35 cellular contexts compared by ENCODE assay signal in the genomic region with DNA sequence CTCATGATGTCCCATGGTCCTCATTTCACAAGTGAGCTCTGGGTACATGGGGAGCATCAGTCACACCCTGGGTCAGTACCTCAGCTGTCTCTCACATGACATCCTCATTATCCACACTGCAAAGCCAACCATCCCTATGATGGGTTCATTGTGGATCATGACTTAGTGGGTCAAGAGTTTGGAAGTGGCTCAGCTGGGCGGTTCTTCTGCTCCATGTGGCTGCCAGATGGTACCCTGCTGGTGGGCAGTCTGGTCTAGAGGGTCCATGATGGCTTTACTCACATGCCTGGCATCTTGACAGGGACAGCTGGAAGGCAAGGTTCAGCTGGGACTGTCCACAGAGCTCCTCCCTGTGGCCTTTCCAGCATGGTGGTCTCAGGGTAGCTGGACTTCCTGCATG. TPM values are rescaled to one million over a fixed set of nuclear protein-coding genes. Genes with fewer than 3 reads are reported as not detected.
"Had no signal": no experiment of that assay in that cellular context is flagged by ENCODE, and none has a peak within 500 bp of the region (broad histone marks: within the 10 kb centered on the region; RNA-seq: fewer than 3 reads in every experiment).

No MANE protein-coding gene starts in this region.

- H3K27ac Mint-ChIP-seq: activated CD4-positive, alpha-beta memory T cell treated with anti-CD3 and anti-CD28 coated beads for 36 hours; activated CD4-positive, alpha-beta T cell treated with anti-CD3 and anti-CD28 coated beads for 36 hours; activated naive CD4-positive, alpha-beta T cell treated with anti-CD3 and anti-CD28 coated beads for 36 hours; activated naive CD4-positive, alpha-beta T cell treated with anti-CD3 and anti-CD28 coated beads, Interleukin-2, amount 50 U/mL, for 72 hours; activated T-helper 1 cell treated with anti-CD3 and anti-CD28 coated beads, Interleukin-12 subunit alpha, Interleukin-12 subunit beta, Interleukin-2, Interleukin-4 antibody, amounts not matched to agents 30 ng/mL and 10 ng/mL and 1 ng/mL, durations not matched to agents 14 hours and 24 hours and 36 hours; WTC11 had no signal

- H3K4me1 ChIP-seq: adrenal gland, breast epithelium had no signal

- ATAC-seq: activated CD4-positive, alpha-beta T cell treated with anti-CD3 and anti-CD28 coated beads for 36 hours; activated CD4-positive, CD25-positive, alpha-beta regulatory T cell treated with anti-CD3 and anti-CD28 coated beads, Interleukin-2, amount 50 U/mL, for 24 hours; activated naive CD4-positive, alpha-beta T cell treated with anti-CD3 and anti-CD28 coated beads, Interleukin-2, amount 50 U/mL, for 72 hours; activated T-cell treated with anti-CD3 and anti-CD28 coated beads, Interleukin-2, amount 50 U/mL, for 4 hours; body of pancreas; PC-3; WTC11 had no signal

- H3K27me3 ChIP-seq: Peyer's patch had no signal

- H3K9me3 ChIP-seq: Peyer's patch had no signal

- H3K4me3 ChIP-seq: adrenal gland, body of pancreas, breast epithelium, Peyer's patch had no signal

- DNase-seq: activated CD4-positive, alpha-beta memory T cell treated with anti-CD3 and anti-CD28 coated beads for 36 hours; activated CD4-positive, alpha-beta T cell treated with anti-CD3 and anti-CD28 coated beads for 36 hours; activated CD4-positive, alpha-beta T cell treated with anti-CD3 and anti-CD28 coated beads, Interleukin-2, amount 50 U/mL, for 1 hour; activated CD8-positive, alpha-beta memory T cell treated with anti-CD3 and anti-CD28 coated beads, Interleukin-2, amount 50 U/mL, for 4 hours; activated gamma-delta T cell treated with Interleukin-2 at 50 U/mL for 16 hours; activated naive CD4-positive, alpha-beta T cell treated with anti-CD3 and anti-CD28 coated beads for 36 hours; activated T-cell treated with anti-CD3 and anti-CD28 coated beads for 4 hours; activated T-cell treated with anti-CD3 and anti-CD28 coated beads, Interleukin-2, amount 50 U/mL, for 4 hours; adrenal gland; body of pancreas; caudate nucleus; cerebellar nuclear complex; Karpas-422; NCI-H1105; NCI-H1436; NCI-H1694; NCI-H2029; NCI-H2171; NCI-H510A; NCI-H526; NCI-H748 treated with DMSO at 0.1 percent for 48 hours; NK-92 treated with Interleukin-12 subunit alpha and Interleukin-12 subunit beta, amount 100 ng/mL, for 24 hours; PC-3; Peyer's patch; RPMI8226; SIG-M5; T1000 had no signal

- H3K4me3 Mint-ChIP-seq: activated CD4-positive, alpha-beta memory T cell treated with anti-CD3 and anti-CD28 coated beads for 36 hours; activated CD4-positive, alpha-beta T cell treated with anti-CD3 and anti-CD28 coated beads for 36 hours; activated naive CD4-positive, alpha-beta T cell treated with anti-CD3 and anti-CD28 coated beads for 36 hours; activated T-cell treated with anti-CD3 and anti-CD28 coated beads, Interleukin-2, amount 50 U/mL, for 4 hours; activated T-helper 1 cell treated with anti-CD3 and anti-CD28 coated beads, Interleukin-12 subunit alpha, Interleukin-12 subunit beta, Interleukin-2, Interleukin-4 antibody, amounts not matched to agents 30 ng/mL and 10 ng/mL and 1 ng/mL, durations not matched to agents 14 hours and 24 hours and 36 hours; WTC11 had no signal

- H3K9me3 Mint-ChIP-seq: activated T-cell treated with anti-CD3 and anti-CD28 coated beads, Interleukin-2, amount 50 U/mL, for 4 hours had no signal

- FAIRE-seq: astrocyte had no signal

- H3K27ac ChIP-seq: adrenal gland, body of pancreas, breast epithelium, Peyer's patch had no signal

- H3K36me3 ChIP-seq: adrenal gland, breast epithelium, Peyer's patch had no signal

- H3K36me3 Mint-ChIP-seq: activated CD4-positive, alpha-beta memory T cell treated with anti-CD3 and anti-CD28 coated beads for 36 hours; activated naive CD4-positive, alpha-beta T cell treated with anti-CD3 and anti-CD28 coated beads, Interleukin-2, amount 50 U/mL, for 72 hours had no signal

RNA-seq across cellular contexts. Expression of gene TMEM184A, which starts 33.0 kb away (rescaled TPM):
- total RNA-seq: activated CD4-positive, alpha-beta memory T cell treated with anti-CD3 and anti-CD28 coated beads for 36 hours; T-helper 1 cell treated with Interleukin-12 subunit alpha and Interleukin-12 subunit beta and Interleukin-4 antibody, amounts not matched to agents 30 ng/mL and 1 ng/mL, for 36 hours; T-helper 2 cell treated with Interferon-gamma antibody and Interleukin-4, amounts not matched to agents 100 ng/mL and 5 ng/mL, for 36 hours had no signal
